In genomic region chr4:79181190-79181589, GRCh38 we compare ENCODE assay signal across 22 cellular contexts.
DNase-seq lines count a peak whose midpoint lies in the region; FAIRE-seq and TF ChIP-seq lines count a peak whose summit lies in the region.
"Had no signal": no experiment of that assay in that cellular context is flagged by ENCODE, and none has a peak within 500 bp of the region (broad histone marks: within the 10 kb centered on the region; RNA-seq: fewer than 3 reads in every experiment).

No MANE protein-coding gene starts in this region.

- no peaks in the 10 kb centered on the region for H3K23me2 ChIP-seq in H1 (ENCODE audit: low read depth, low read length)

- no peak overlapping the region for H4K8ac ChIP-seq in H1 (ENCODE audit: extremely low read depth, insufficient read depth, low read length)

- no peak overlapping the region for H4K5ac ChIP-seq in H1 (ENCODE audit: insufficient read length, low read depth, low read length)

- peaks cover 8% of the 10 kb centered on the region for H3K4me1 Mint-ChIP-seq in neural progenitor cell
- no peaks in the 10 kb centered on the region for H3K4me1 Mint-ChIP-seq in CD14-positive monocyte

- H3K18ac ChIP-seq in H1 (ENCODE audit: extremely low read depth, low read length) = no peak overlapping the region

- no peak for TF ChIP-seq EP300 in H1 (IDR thresholded peaks at IDR 0.05; ENCODE audit: borderline replicate concordance in 1 of 2, low read depth in 2 of 2, low read length in 2 of 2)

- H3K4ac ChIP-seq in H1 (replicated peaks; ENCODE audit: insufficient read length, low read depth, low read length) = no peak overlapping the region

- H3K4me3 Mint-ChIP-seq in neural progenitor cell = no peak overlapping the region
- no peak overlapping the region for H3K4me3 Mint-ChIP-seq in CD14-positive monocyte
- H3K4me3 Mint-ChIP-seq: CD8-positive, alpha-beta T cell had no signal

- peak; percentile 70 for DNase-seq in DMS 273 (lab: John Stamatoyannopoulos, UW; ENCODE audit: unreplicated experiment)
- DNase-seq in H54 (ENCODE audit: insufficient read length, low spot score) = peak; percentile 1
- no peak for DNase-seq in H1 (ENCODE audit: low read depth in 1 of 2, low spot score in 2 of 2)
- DNase-seq in neural progenitor cell (ENCODE audit: low spot score) = no peak
- DNase-seq in AG20443 (ENCODE audit: low spot score) = no peak
- no peak for DNase-seq in stimulated activated CD4-positive, alpha-beta T cell treated with anti-CD3 and anti-CD28 coated beads, Interleukin-4, amount 100 ng/mL, for 24 hours
- DNase-seq in CD14-positive monocyte (ENCODE audit: low spot score) = no peak
- DNase-seq: Calu3; CD8-positive, alpha-beta T cell; KBM-7; MV-4-11; NCI-H1417; NCI-H187; NCI-H2107; NCI-H226; NCI-H524 treated with DMSO at 0.1 percent for 48 hours; PC-3; SIG-M5 had no signal

- H3K79me1 ChIP-seq in H1 (ENCODE audit: low read depth, low read length) = no peaks in the 10 kb centered on the region

- no peak overlapping the region for H3K9ac ChIP-seq in H1 (replicated peaks in 1 of 4; ENCODE audit: extremely low read depth in 1 of 4, low read depth in 3 of 4, low read length in 3 of 4)
- H3K9ac ChIP-seq in neural progenitor cell = no peak overlapping the region
- H3K9ac ChIP-seq: BLaER1 had no signal

- no peak overlapping the region for H2BK5ac ChIP-seq in H1 (ENCODE audit: low read depth, low read length)

- no peak overlapping the region for H2AK5ac ChIP-seq in H1 (ENCODE audit: low read depth, low read length)

- H4K20me1 ChIP-seq in H1 (replicated peaks in 1 of 2; ENCODE audit: control insufficient read depth in 1 of 2, insufficient read depth in 2 of 2, low read length in 2 of 2) = no peaks in the 10 kb centered on the region
- H4K20me1 ChIP-seq in neural progenitor cell (ENCODE audit: low read depth) = no peaks in the 10 kb centered on the region
- H4K20me1 ChIP-seq: BLaER1 had no signal

- no peak overlapping the region for H2BK12ac ChIP-seq in H1 (ENCODE audit: low read depth, low read length)

- H3K4me2 ChIP-seq in H1 (ENCODE audit: insufficient read depth in 1 of 2, low read depth in 2 of 2, low read length in 2 of 2) (no peak overlapping the region), neural progenitor cell (no peak overlapping the region)
- H3K4me2 ChIP-seq: BLaER1 had no signal

- H3K9me3 ChIP-seq in H1 (ENCODE audit: insufficient read depth in 2 of 2, low read depth in 1 of 2, low read length in 1 of 2) (no peaks in the 10 kb centered on the region), neural progenitor cell (ENCODE audit: low read depth) (no peaks in the 10 kb centered on the region)
- H3K9me3 ChIP-seq: BLaER1 had no signal

- H3K9me3 Mint-ChIP-seq in neural progenitor cell (peaks cover 10% of the 10 kb centered on the region), CD14-positive monocyte (peaks cover 0 to 7% (median 4%) of the 10 kb centered on the region in 7 donors)
- H3K9me3 Mint-ChIP-seq: CD8-positive, alpha-beta T cell had no signal

- H3K79me2 ChIP-seq in H1 (ENCODE audit: control insufficient read depth in 1 of 2, insufficient read depth in 2 of 2, low read length in 2 of 2) (no peaks in the 10 kb centered on the region), neural progenitor cell (ENCODE audit: low read depth) (no peaks in the 10 kb centered on the region)

- H3K27me3 Mint-ChIP-seq in neural progenitor cell (ENCODE audit: insufficient read depth, low read depth) (peaks cover 2% of the 10 kb centered on the region), CD14-positive monocyte (ENCODE audit: low read depth in 3 of 3) (peaks cover 0 to 5% (median 0%) of the 10 kb centered on the region in 3 donors)

- H3K36me3 Mint-ChIP-seq in neural progenitor cell (no peaks in the 10 kb centered on the region), CD14-positive monocyte (no peaks in the 10 kb centered on the region)
- H3K36me3 Mint-ChIP-seq: CD8-positive, alpha-beta T cell had no signal

- H3K14ac ChIP-seq in H1 (ENCODE audit: insufficient read length) = no peak overlapping the region

- no peak overlapping the region for H4K91ac ChIP-seq in H1 (replicated peaks; ENCODE audit: insufficient read length, low read length)

- H3K27ac Mint-ChIP-seq in neural progenitor cell (no peak overlapping the region), CD14-positive monocyte (no peak overlapping the region)
- H3K27ac Mint-ChIP-seq: CD8-positive, alpha-beta T cell had no signal

- intact Hi-C loops in CD14-positive monocyte (cut with micrococcal nuclease) = no loop called here

- no peak overlapping the region for H2BK15ac ChIP-seq in H1 (ENCODE audit: low read length)

- H3K4me3 ChIP-seq in H1 (ENCODE audit: extremely low read depth in 1 of 4, insufficient read depth in 2 of 4, low read depth in 3 of 4, low read length in 4 of 4) = no peak overlapping the region
- no peak overlapping the region for H3K4me3 ChIP-seq in neural progenitor cell
- H3K4me3 ChIP-seq: BLaER1 had no signal

- TF ChIP-seq RAD21 in H1 (IDR thresholded peaks at IDR 0.05 in 1 of 2, conservative IDR thresholded peaks at IDR 0.05 in 1 of 2; ENCODE audit: low read depth in 2 of 2, low read length in 2 of 2) = no peak

- no peak overlapping the region for H3K27ac ChIP-seq in H1 (ENCODE audit: low read depth, low read length)
- H3K27ac ChIP-seq in neural progenitor cell = no peak overlapping the region
- H3K27ac ChIP-seq: BLaER1, RWPE1 had no signal

- POLR2A ChIA-PET in H1 (lab: Charles Lee; ENCODE audit: partially characterized antibody) = no interaction called here

- H3K36me3 ChIP-seq in H1 (ENCODE audit: control insufficient read depth in 2 of 4, insufficient read depth in 4 of 4, low read length in 3 of 4) (no peaks in the 10 kb centered on the region), neural progenitor cell (no peaks in the 10 kb centered on the region)
- H3K36me3 ChIP-seq: BLaER1 had no signal

- H3F3A ChIP-seq in neural progenitor cell (ENCODE audit: low read depth) = no peaks in the 10 kb centered on the region

- CTCF ChIA-PET in H1 (lab: Charles Lee; ENCODE audit: partially characterized antibody) = no interaction called here

- H3K56ac ChIP-seq in H1 (replicated peaks; ENCODE audit: insufficient read length, low read depth, low read length) = no peak overlapping the region

- no peak overlapping the region for H2BK120ac ChIP-seq in H1 (replicated peaks; ENCODE audit: low read depth, low read length)

- no peak for FAIRE-seq in H54 (lab: Jason Lieb, UNC)
- no peak for FAIRE-seq in H1 (lab: Jason Lieb, UNC)
- FAIRE-seq: A204.1, G401.6 had no signal

- TF ChIP-seq CTCF in H1 (IDR thresholded peaks at IDR 0.05; ENCODE audit: control extremely low read depth in 1 of 3, insufficient read depth in 1 of 3, low read depth in 1 of 3, low read length in 3 of 3) (no peak), neural progenitor cell (IDR thresholded peaks at IDR 0.05) (no peak), CD14-positive monocyte (IDR thresholded peaks at IDR 0.05) (no peak)

- H2AFZ ChIP-seq in H1 (ENCODE audit: low read length) (0 out of 2 replicates have a peak overlapping the region, but pooled peaks have one; percentile 5), neural progenitor cell (replicated peaks) (peak overlapping the region; percentile 23)

- WGBS in H1 (ENCODE audit: extremely low coverage in 1 of 2, insufficient coverage in 1 of 2, insufficient read length in 1 of 2, insufficient replicate concordance in 2 of 2, low coverage in 1 of 2, low lambda C conversion rate in 2 of 2, missing lambda C conversion rate in 1 of 2), 2 experiments = 90% methylated on average over 6 of the region's 7 CpGs; no CpG with 5 or more reads in 1 of the 2 experiments

- H3K27me3 ChIP-seq in H1 (replicated peaks in 1 of 4; ENCODE audit: control insufficient read depth in 3 of 4, extremely low read depth in 1 of 4, insufficient read depth in 3 of 4, low read length in 3 of 4) (no peaks in the 10 kb centered on the region), neural progenitor cell (no peaks in the 10 kb centered on the region)
- H3K27me3 ChIP-seq: BLaER1 had no signal

- no peak overlapping the region for H2BK20ac ChIP-seq in H1 (ENCODE audit: low read length)

- H3K4me1 ChIP-seq in H1 (replicated peaks in 1 of 4; ENCODE audit: control insufficient read depth in 3 of 4, insufficient read depth in 4 of 4, low read length in 3 of 4) = peaks cover 0 to 1% (median 0%) of the 10 kb centered on the region in 4 experiments; a peak in 1 of 7 replicates
- peaks cover 9% of the 10 kb centered on the region for H3K4me1 ChIP-seq in neural progenitor cell
- H3K4me1 ChIP-seq: BLaER1 had no signal

- TF ChIP-seq POLR2A in H54 (IDR thresholded peaks at IDR 0.05; ENCODE audit: low read depth, low read length) (no peak), H1 (IDR thresholded peaks at IDR 0.05; ENCODE audit: control extremely low read depth in 1 of 2, low read depth in 2 of 2, low read length in 2 of 2) (no peak)

- no peak overlapping the region for H3K23ac ChIP-seq in H1 (ENCODE audit: insufficient read length)

TF ChIP-seq in H1, 55 proteins besides CTCF, POLR2A, EP300 and RAD21:
- TF ChIP-seq BRCA1 (IDR thresholded peaks at IDR 0.05; ENCODE audit: low read depth, low read length) (no peak), USF2 (IDR thresholded peaks at IDR 0.05; ENCODE audit: low read length) (no peak), SP1 (IDR thresholded peaks at IDR 0.05; ENCODE audit: low read depth, low read length) (no peak), TCF12 (IDR thresholded peaks at IDR 0.05; ENCODE audit: low read depth, low read length) (no peak), JUN (IDR thresholded peaks at IDR 0.05; ENCODE audit: low read depth, low read length) (no peak), GTF2F1 (IDR thresholded peaks at IDR 0.05; ENCODE audit: borderline replicate concordance, low read depth, low read length) (no peak), MAX (IDR thresholded peaks at IDR 0.05) (no peak), CHD1 (IDR thresholded peaks at IDR 0.05; ENCODE audit: low read depth, low read length) (no peak), NANOG (IDR thresholded peaks at IDR 0.05; ENCODE audit: insufficient read depth, low read depth, low read length, poor library complexity, severe bottlenecking) (no peak), KDM1A (IDR thresholded peaks at IDR 0.05; ENCODE audit: borderline replicate concordance, low read length) (no peak), FOSL1 (IDR thresholded peaks at IDR 0.05; ENCODE audit: insufficient read depth, low read depth, low read length) (no peak), SIX5 (IDR thresholded peaks at IDR 0.05; ENCODE audit: low read depth, low read length) (no peak)
TF ChIP-seq in H1: peak in this region for 0.

Comparison
In these comparisons a context has a peak if more than half of its experiments do, and no peak if none do; other contexts are left out.
1. DNase-seq: peak in DMS 273 (single experiment) and H54 (single experiment); none in H1 (0 of 2), neural progenitor cell (single experiment), AG20443 (single experiment), stimulated activated CD4-positive, alpha-beta T cell treated with anti-CD3 and anti-CD28 coated beads, Interleukin-4, amount 100 ng/mL, for 24 hours (single experiment) and CD14-positive monocyte (single experiment).